8 cellular contexts compared by ENCODE assay signal in genomic region chr21:43775795-43776430, GRCh38. TPM values are rescaled to one million over a fixed set of nuclear protein-coding genes. Genes with fewer than 3 reads are reported as not detected.
DNase-seq lines count a peak whose midpoint lies in the region; ATAC-seq and TF ChIP-seq lines count a peak whose summit lies in the region.

TSS of gene CSTB (minus strand) at chr21:43776308. CDS start at chr21:43776269, 39 bp downstream.

- H3K9me3 ChIP-seq in liver (ENCODE audit: control insufficient read depth in 4 of 4, low read length in 3 of 4) = no peaks in the 10 kb centered on the region

- peak; percentile 44 to 54 for DNase-seq in NCI-H2081 (lab: John Stamatoyannopoulos, UW)
- DNase-seq in NCI-H2081 treated with DMSO at 0.1 percent for 48 hours (lab: John Stamatoyannopoulos, UW) = no peak
- peak; percentile 43 for DNase-seq in NCI-H446 treated with DMSO at 0.1 percent for 48 hours (lab: John Stamatoyannopoulos, UW)
- DNase-seq in activated CD4-positive, alpha-beta T cell treated with anti-CD3 and anti-CD28 coated beads, Interleukin-2, amount 50 U/mL, for 24 hours (ENCODE audit: low read depth in 1 of 2, low spot score in 1 of 2) = peak; percentile 58 to 70
- peak; percentile 85 for DNase-seq in stimulated activated CD4-positive, alpha-beta T cell treated with anti-CD3 and anti-CD28 coated beads, Interleukin-4, amount 100 ng/mL, for 24 hours

- H3K9me3 Mint-ChIP-seq in dendritic cell treated with granulocyte-macrophage colony-stimulating factor and Interleukin-4, amounts not matched to agents 40 ng/mL and 50 ng/mL, for 4 days = peaks cover 11% of the 10 kb centered on the region

- peaks cover 7 to 14% (median 10%) of the 10 kb centered on the region in 4 donors for H3K4me1 ChIP-seq in liver (ENCODE audit: control insufficient read depth in 4 of 4, insufficient read depth in 4 of 4, low read length in 3 of 4)

- peak within 1 kb of the TSS; percentile 81 to 86 for H3K9ac ChIP-seq in liver (ENCODE audit: low read depth in 1 of 2, low read length in 2 of 2)

- H3K27me3 Mint-ChIP-seq in dendritic cell treated with granulocyte-macrophage colony-stimulating factor and Interleukin-4, amounts not matched to agents 40 ng/mL and 50 ng/mL, for 4 days = no peaks in the 10 kb centered on the region

- H3K4me3 ChIP-seq in liver (ENCODE audit: low read depth in 1 of 3, low read length in 3 of 3) = peak within 1 kb of the TSS; percentile 86 to 98 (median 91)

- H3K27me3 ChIP-seq in liver (ENCODE audit: control insufficient read depth in 4 of 4, insufficient read depth in 4 of 4, low read length in 3 of 4) = no peaks in the 10 kb centered on the region

- peak; percentile 70 for ATAC-seq in HG02970 (IDR thresholded peaks at IDR 0.05; ENCODE audit: low FRiP score, unreplicated experiment)

- H3K36me3 Mint-ChIP-seq in dendritic cell treated with granulocyte-macrophage colony-stimulating factor and Interleukin-4, amounts not matched to agents 40 ng/mL and 50 ng/mL, for 4 days (ENCODE audit: low read depth) = peaks cover 52% of the 10 kb centered on the region

- TF ChIP-seq CTCF in liver (IDR thresholded peaks at IDR 0.05; ENCODE audit: low read depth, low read length, missing input control) = no peak

- WGBS in liver = under 1% methylated on average over 71 of the region's 71 CpGs

- peaks cover 70% of the 10 kb centered on the region for H3K4me1 Mint-ChIP-seq in dendritic cell treated with granulocyte-macrophage colony-stimulating factor and Interleukin-4, amounts not matched to agents 40 ng/mL and 50 ng/mL, for 4 days (ENCODE audit: low read depth)

- peak within 1 kb of the TSS; percentile 62 to 83 for H3K27ac ChIP-seq in liver (ENCODE audit: low read depth in 1 of 2, low read length in 2 of 2)

- TF ChIP-seq RAD21 in liver (IDR thresholded peaks at IDR 0.05) = peak in 1 of 2 donors; percentile 3

- peak within 1 kb of the TSS; percentile 98 for H3K27ac Mint-ChIP-seq in dendritic cell treated with granulocyte-macrophage colony-stimulating factor and Interleukin-4, amounts not matched to agents 40 ng/mL and 50 ng/mL, for 4 days

- intact Hi-C loops in dendritic cell treated with granulocyte-macrophage colony-stimulating factor and Interleukin-4, amounts not matched to agents 40 ng/mL and 50 ng/mL, for 4 days (cut with micrococcal nuclease) = loop anchor here (2.0 kb wide), 1 partner anchor 57 kb away; the partner anchor contains the start of gene PDXK

- H3K36me3 ChIP-seq in liver (ENCODE audit: control insufficient read depth in 4 of 4, insufficient read depth in 3 of 4, low read depth in 1 of 4, low read length in 3 of 4) = peaks cover 0 to 13% (median 9%) of the 10 kb centered on the region in 4 donors

- H3K4me3 Mint-ChIP-seq in dendritic cell treated with granulocyte-macrophage colony-stimulating factor and Interleukin-4, amounts not matched to agents 40 ng/mL and 50 ng/mL, for 4 days = peak within 1 kb of the TSS; percentile 99

TF ChIP-seq in liver, 16 proteins besides CTCF, POLR2A, EP300 and RAD21:
- no peak for TF ChIP-seq HNF4G (IDR thresholded peaks at IDR 0.05)
- TF ChIP-seq FOXA1 (IDR thresholded peaks at IDR 0.05) = no peak
- TF ChIP-seq TAF1 (conservative IDR thresholded peaks at IDR 0.05) = no peak
- TF ChIP-seq NR2F2 (IDR thresholded peaks at IDR 0.05) = no peak
- no peak for TF ChIP-seq EGR1 (IDR thresholded peaks at IDR 0.05; ENCODE audit: low read depth in 2 of 2)
- TF ChIP-seq REST (IDR thresholded peaks at IDR 0.05) = no peak

RNA-seq across cellular contexts. Expression of gene CSTB, which starts in this region (rescaled TPM):
- total RNA-seq in liver = 1 to 10 TPM; 3.8 to 7.7 TPM
- 10 to 100 TPM; 59.8 to 62.4 TPM for polyA plus RNA-seq in liver
